ENCODE assay signal across 19 cellular contexts in genomic region chr13:106517151-106517847, GRCh38.
"Had no signal": no experiment of that assay in that cellular context is flagged by ENCODE, and none has a peak within 500 bp of the region (broad histone marks: within the 10 kb centered on the region; RNA-seq: fewer than 3 reads in every experiment).

No MANE protein-coding gene starts in this region.

- H3K9me3 ChIP-seq: gastrocnemius medialis, mucosa of descending colon, right atrium auricular region, upper lobe of right lung had no signal

- H3K27me3 ChIP-seq: gastrocnemius medialis, right atrium auricular region, upper lobe of right lung had no signal

- H3K4me1 Mint-ChIP-seq: naive B cell, T-helper 17 cell had no signal

- H3K36me3 Mint-ChIP-seq: naive B cell had no signal

- H3K27ac ChIP-seq: coronary artery, right atrium auricular region, upper lobe of right lung, VCaP had no signal

- H3K4me1 ChIP-seq: right atrium auricular region had no signal

- H3K4me3 Mint-ChIP-seq: activated T-cell treated with anti-CD3 and anti-CD28 coated beads, Interleukin-2, amount 50 U/mL, for 72 hours; T-helper 17 cell had no signal

- H3K36me3 ChIP-seq: gastrocnemius medialis, right atrium auricular region, upper lobe of right lung had no signal

- H3K9me3 Mint-ChIP-seq: activated T-cell treated with anti-CD3 and anti-CD28 coated beads, Interleukin-2, amount 50 U/mL, for 72 hours; naive B cell had no signal

- H3K4me3 ChIP-seq: coronary artery, gastrocnemius medialis, mucosa of descending colon, right atrium auricular region, upper lobe of right lung had no signal

- DNase-seq: activated CD4-positive, alpha-beta T cell treated with anti-CD3 and anti-CD28 coated beads for 1 hour; activated effector memory CD4-positive, alpha-beta T cell treated with anti-CD3 and anti-CD28 coated beads, Interleukin-2, amount 50 U/mL, for 16 hours; activated naive CD4-positive, alpha-beta T cell treated with anti-CD3 and anti-CD28 coated beads, Interleukin-2, amount 50 U/mL, for 16 hours; activated T-cell treated with anti-CD3 and anti-CD28 coated beads, Interleukin-2, amount 50 U/mL, for 72 hours; central memory CD4-positive, alpha-beta T cell; gastrocnemius medialis; head of caudate nucleus; left ventricle myocardium superior; mucosa of descending colon; naive B cell; nucleus accumbens; posterior cingulate gyrus; stimulated activated CD4-positive, alpha-beta T cell treated with anti-CD3 and anti-CD28 coated beads, Interleukin-2, amount 100 ng/mL, for 24 hours; stimulated activated naive CD4-positive, alpha-beta T cell treated with Interleukin-2 at 50 U/mL for 16 hours; T-helper 17 cell; upper lobe of right lung had no signal

- H3K27ac Mint-ChIP-seq: activated T-cell treated with anti-CD3 and anti-CD28 coated beads, Interleukin-2, amount 50 U/mL, for 72 hours; naive B cell; T-helper 17 cell had no signal

- ATAC-seq: activated T-cell treated with anti-CD3 and anti-CD28 coated beads, Interleukin-2, amount 50 U/mL, for 72 hours; gastrocnemius medialis; left ventricle myocardium superior; mucosa of descending colon; T-helper 17 cell; upper lobe of right lung had no signal
